ENCODE assay signal across 27 cellular contexts in the genomic region with DNA sequence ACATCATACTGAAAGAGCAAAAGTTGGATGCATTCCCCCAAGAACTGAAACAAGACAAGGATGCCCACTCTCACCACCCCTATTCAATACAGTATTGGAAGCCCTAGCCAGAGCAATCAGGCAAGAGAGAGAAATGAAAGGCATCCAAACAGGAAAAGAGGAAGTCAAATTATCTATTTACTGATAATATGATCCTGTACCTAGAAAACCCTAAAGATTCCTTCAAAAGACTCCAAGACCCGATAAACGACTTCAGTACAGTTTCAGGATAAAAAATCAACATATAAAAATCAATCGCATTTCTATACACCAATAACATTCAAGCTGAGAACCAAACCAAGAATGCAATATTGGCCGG.
"Had no signal": no experiment of that assay in that cellular context is flagged by ENCODE, and none has a peak within 500 bp of the region (broad histone marks: within the 10 kb centered on the region; RNA-seq: fewer than 3 reads in every experiment).

No MANE protein-coding gene starts in this region.

- H3K4me1 ChIP-seq: pancreas, prostate gland, sigmoid colon, uterus had no signal

- DNase-seq: activated CD4-positive, alpha-beta T cell treated with anti-CD3 and anti-CD28 coated beads, Interleukin-2, amount 50 U/mL, for 1 hour; activated CD8-positive, alpha-beta memory T cell treated with anti-CD3 and anti-CD28 coated beads, Interleukin-2, amount 10 ng/mL, durations not matched to agents 7 days and 5 days; activated CD8-positive, alpha-beta T cell treated with anti-CD3 and anti-CD28 coated beads, Interleukin-2, amount 10 ng/mL, durations not matched to agents 7 days and 5 days; activated naive CD8-positive, alpha-beta T cell treated with anti-CD3 and anti-CD28 coated beads, Interleukin-2, amount 50 U/mL, for 24 hours; activated T-cell treated with anti-CD3 and anti-CD28 coated beads, Interleukin-2, amount 50 U/mL, for 48 hours; amygdala; cortex of kidney; effector memory CD8-positive, alpha-beta T cell; erythroblast; gastrocnemius medialis; glutamatergic neuron; hippocampal formation; kidney; left colon; mammary epithelial cell; naive thymus-derived CD4-positive, alpha-beta T cell; nucleus accumbens; pancreas; sigmoid colon; small intestine; stimulated activated CD4-positive, alpha-beta T cell treated with anti-CD3 and anti-CD28 coated beads, Interleukin-4, amount 100 ng/mL, for 24 hours; substantia nigra; uterus had no signal

- H3K9me3 ChIP-seq: gastrocnemius medialis, pancreas, prostate gland, sigmoid colon, uterus had no signal

- H3K27ac ChIP-seq: gastrocnemius medialis, pancreas, prostate gland, sigmoid colon, uterus had no signal

- H3K27me3 ChIP-seq: gastrocnemius medialis, pancreas, sigmoid colon, uterus had no signal

- FAIRE-seq: kidney, pancreas, small intestine, TTC549 had no signal

- H3K4me3 ChIP-seq: gastrocnemius medialis, pancreas, prostate gland, sigmoid colon, uterus had no signal

- H3K36me3 ChIP-seq: gastrocnemius medialis, pancreas, prostate gland, sigmoid colon, uterus had no signal

- ATAC-seq: activated CD8-positive, alpha-beta memory T cell treated with anti-CD3 and anti-CD28 coated beads, Interleukin-2, amount 10 ng/mL, durations not matched to agents 7 days and 5 days; activated CD8-positive, alpha-beta T cell treated with anti-CD3 and anti-CD28 coated beads, Interleukin-2, amount 10 ng/mL, durations not matched to agents 7 days and 5 days; activated naive CD8-positive, alpha-beta T cell treated with anti-CD3 and anti-CD28 coated beads, Interleukin-2, amount 50 U/mL, for 24 hours; effector memory CD8-positive, alpha-beta T cell; gastrocnemius medialis; left colon; naive thymus-derived CD4-positive, alpha-beta T cell; pancreas; stimulated activated effector memory CD8-positive, alpha-beta T cell treated with anti-CD3 and anti-CD28 coated beads, Interleukin-12 subunit alpha, Interleukin-12 subunit beta, amount 100 ng/mL, for 72 hours; WTC11 had no signal
